ENCODE assay signal across 1 cellular context in genomic region chr6:162727347-162728176, GRCh38.
TF ChIP-seq lines count a peak whose summit lies in the region.

Gene PACRG, plus strand, starts transcription at chr6:162727974.
Gene PRKN, minus strand, starts transcription at chr6:162727766.

TF ChIP-seq in HepG2, 621 proteins besides CTCF, POLR2A, EP300 and RAD21 (continued from another document and continues in another):
- peak; percentile 96 for TF ChIP-seq ATF2 (CRISPR knock-in tag; IDR thresholded peaks at IDR 0.05)
- 0 out of 2 replicates have a peak, but pooled peaks have one; percentile 25 for TF ChIP-seq FUBP1 (CRISPR knock-in tag; IDR thresholded peaks at IDR 0.05; ENCODE audit: borderline replicate concordance)
- TF ChIP-seq TRIM24 (CRISPR knock-in tag; IDR thresholded peaks at IDR 0.05), result no peak
- TF ChIP-seq CBX5 (CRISPR knock-in tag; IDR thresholded peaks at IDR 0.05; ENCODE audit: borderline replicate concordance), result no peak; the same call in 1 of the 2 replicates
- TF ChIP-seq ZSCAN21 (CRISPR knock-in tag; IDR thresholded peaks at IDR 0.05; ENCODE audit: borderline replicate concordance), result peak; percentile 87; the same call in 1 of the 2 replicates
- no peak for TF ChIP-seq DNMT3B (CRISPR knock-in tag; conservative IDR thresholded peaks at IDR 0.05)
- TF ChIP-seq CHD2 (IDR thresholded peaks at IDR 0.05; ENCODE audit: low read depth, low read length), result peak; percentile 73; the same call in 1 of the 2 replicates
- peak; percentile 48; the same call in 1 of the 2 replicates for TF ChIP-seq ZNF564 (CRISPR knock-in tag; IDR thresholded peaks at IDR 0.05)
- TF ChIP-seq HOMEZ (CRISPR knock-in tag; IDR thresholded peaks at IDR 0.05; ENCODE audit: low read depth), result 0 out of 2 replicates have a peak, but pooled peaks have one; percentile 21
- TF ChIP-seq THAP9 (CRISPR knock-in tag; IDR thresholded peaks at IDR 0.05; ENCODE audit: borderline replicate concordance), result peak; percentile 58; the same call in 1 of the 2 replicates
- peak; percentile 53; the same call in 1 of the 2 replicates for TF ChIP-seq ZNF12 (CRISPR knock-in tag; IDR thresholded peaks at IDR 0.05)
- no peak for TF ChIP-seq IRF1 (CRISPR knock-in tag; IDR thresholded peaks at IDR 0.05; ENCODE audit: low read depth)
- TF ChIP-seq ZNF331 (CRISPR knock-in tag; IDR thresholded peaks at IDR 0.05), result peak; percentile 53
- TF ChIP-seq AHDC1 (CRISPR knock-in tag; IDR thresholded peaks at IDR 0.05; ENCODE audit: borderline replicate concordance), result peak; percentile 53; the same call in 1 of the 2 replicates
- no peak for TF ChIP-seq ZNF790 (CRISPR knock-in tag; IDR thresholded peaks at IDR 0.05; ENCODE audit: borderline replicate concordance)
- peak; percentile 51; the same call in 1 of the 2 replicates for TF ChIP-seq GZF1 (CRISPR knock-in tag; IDR thresholded peaks at IDR 0.05)
- TF ChIP-seq MIER3 (CRISPR knock-in tag; IDR thresholded peaks at IDR 0.05; ENCODE audit: borderline replicate concordance), result peak; percentile 74; the same call in 1 of the 2 replicates
- peak; percentile 58; the same call in 1 of the 2 replicates for TF ChIP-seq ZFP37 (CRISPR knock-in tag; IDR thresholded peaks at IDR 0.05; ENCODE audit: borderline replicate concordance)
- peak; percentile 18; the same call in 1 of the 2 replicates for TF ChIP-seq HIVEP1 (CRISPR knock-in tag; IDR thresholded peaks at IDR 0.05)
- peak; percentile 30; the same call in 1 of the 2 replicates for TF ChIP-seq FOXK2 (IDR thresholded peaks at IDR 0.05)
- TF ChIP-seq DZIP1 (CRISPR knock-in tag; IDR thresholded peaks at IDR 0.05), result peak; percentile 39; the same call in 1 of the 2 replicates
- 0 out of 2 replicates have a peak, but pooled peaks have one; percentile 34 for TF ChIP-seq HHEX (CRISPR knock-in tag; IDR thresholded peaks at IDR 0.05)
- peak; percentile 76 for TF ChIP-seq HNRNPLL (IDR thresholded peaks at IDR 0.05; ENCODE audit: low read depth, low read length, poor library complexity, severe bottlenecking)
- TF ChIP-seq ZNF878 (CRISPR knock-in tag; IDR thresholded peaks at IDR 0.05), result peak; percentile 67; the same call in 1 of the 2 replicates
- TF ChIP-seq ETV5 (CRISPR knock-in tag; IDR thresholded peaks at IDR 0.05; ENCODE audit: borderline replicate concordance), result peak; percentile 93
- TF ChIP-seq ZFP36L1 (CRISPR knock-in tag; IDR thresholded peaks at IDR 0.05), result peak; percentile 56; the same call in 1 of the 2 replicates
- peak; percentile 65; the same call in 1 of the 2 replicates for TF ChIP-seq IKZF5 (CRISPR knock-in tag; IDR thresholded peaks at IDR 0.05)
- peak; percentile 82; the same call in 1 of the 2 replicates for TF ChIP-seq ZNF431 (CRISPR knock-in tag; IDR thresholded peaks at IDR 0.05; ENCODE audit: borderline replicate concordance, low read depth)
- TF ChIP-seq TOPORS (CRISPR knock-in tag; IDR thresholded peaks at IDR 0.05), result no peak
- TF ChIP-seq ZNF737 (CRISPR knock-in tag; IDR thresholded peaks at IDR 0.05; ENCODE audit: borderline replicate concordance), result peak; percentile 57
- TF ChIP-seq SOX6 (IDR thresholded peaks at IDR 0.05), result no peak
- TF ChIP-seq SOX6 (CRISPR knock-in tag; IDR thresholded peaks at IDR 0.05), result peak; percentile 71
- TF ChIP-seq KDM6A (CRISPR knock-in tag; IDR thresholded peaks at IDR 0.05; ENCODE audit: low read depth), result no peak
- peak; percentile 68 for TF ChIP-seq PHF20 (CRISPR knock-in tag; IDR thresholded peaks at IDR 0.05)
- 0 out of 2 replicates have a peak, but pooled peaks have one; percentile 50 for TF ChIP-seq ZNF264 (CRISPR knock-in tag; IDR thresholded peaks at IDR 0.05)
- TF ChIP-seq ZNF280B (CRISPR knock-in tag; IDR thresholded peaks at IDR 0.05; ENCODE audit: borderline replicate concordance), result no peak
- peak; percentile 96 for TF ChIP-seq TARDBP (CRISPR knock-in tag; IDR thresholded peaks at IDR 0.05)
- no peak for TF ChIP-seq ZNF30 (CRISPR knock-in tag; IDR thresholded peaks at IDR 0.05)
- peak; percentile 25; the same call in 1 of the 2 replicates for TF ChIP-seq RXRA (CRISPR knock-in tag; IDR thresholded peaks at IDR 0.05)
- TF ChIP-seq NR2F1 (CRISPR knock-in tag; IDR thresholded peaks at IDR 0.05), result no peak
- no peak for TF ChIP-seq MYNN (CRISPR knock-in tag; IDR thresholded peaks at IDR 0.05; ENCODE audit: low read depth)
